32 cellular contexts compared by ENCODE assay signal in the genomic region with DNA sequence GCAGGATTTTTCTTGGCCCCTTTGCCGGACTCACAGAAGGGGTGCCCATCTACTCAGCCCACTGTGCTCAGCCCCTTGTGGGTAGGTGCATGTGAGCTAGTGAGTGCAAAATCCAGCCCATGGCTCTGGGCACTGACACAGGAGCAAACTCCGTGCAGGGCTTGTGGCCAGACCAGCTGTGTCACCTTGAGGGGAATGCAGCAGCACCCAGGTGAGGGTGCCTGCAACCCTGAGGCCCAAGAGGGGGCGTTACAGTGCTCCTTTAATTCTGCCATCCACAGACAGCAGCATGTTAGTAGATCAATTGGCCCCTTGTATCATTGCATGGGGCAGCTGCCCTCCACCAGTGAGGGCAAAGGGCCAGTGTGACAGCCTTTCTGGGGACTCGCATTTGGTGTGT. TPM values are rescaled to one million over a fixed set of nuclear protein-coding genes. Genes with fewer than 3 reads are reported as not detected.
"Had no signal": no experiment of that assay in that cellular context is flagged by ENCODE, and none has a peak within 500 bp of the region (broad histone marks: within the 10 kb centered on the region; RNA-seq: fewer than 3 reads in every experiment).

No MANE protein-coding gene starts in this region.

- H3K4me1 ChIP-seq: Peyer's patch had no signal

- H3K27ac ChIP-seq: Peyer's patch, SJSA1 had no signal

- H3K4me1 Mint-ChIP-seq: activated CD4-positive, alpha-beta T cell treated with anti-CD3 and anti-CD28 coated beads for 36 hours; activated CD4-positive, alpha-beta T cell treated with anti-CD3 and anti-CD28 coated beads, Interleukin-2, amount 10 ng/mL, durations not matched to agents 7 days and 5 days; activated naive CD8-positive, alpha-beta T cell treated with anti-CD3 and anti-CD28 coated beads, Interleukin-2, amount 50 U/mL, for 24 hours; brain had no signal

- DNase-seq: activated CD4-positive, alpha-beta T cell treated with anti-CD3 and anti-CD28 coated beads for 36 hours; activated CD4-positive, alpha-beta T cell treated with anti-CD3 and anti-CD28 coated beads, Interleukin-2, amount 10 ng/mL, durations not matched to agents 7 days and 5 days; activated CD4-positive, alpha-beta T cell treated with anti-CD3 and anti-CD28 coated beads, Interleukin-2, amount 50 U/mL, for 48 hours; activated CD8-positive, alpha-beta T cell treated with anti-CD3 and anti-CD28 coated beads, Interleukin-2, amount 10 ng/mL, durations not matched to agents 7 days and 5 days; activated gamma-delta T cell; activated naive CD4-positive, alpha-beta T cell treated with anti-CD3 and anti-CD28 coated beads for 36 hours; activated naive CD8-positive, alpha-beta T cell treated with anti-CD3 and anti-CD28 coated beads, Interleukin-2, amount 50 U/mL, for 24 hours; activated T-cell treated with anti-CD3 and anti-CD28 coated beads, Interleukin-2, amount 50 U/mL, for 24 hours; central memory CD4-positive, alpha-beta T cell; Kasumi-1; MM.1S; MV-4-11; NCI-H1092; NCI-H1436 treated with DMSO at 0.1 percent for 48 hours; NCI-H1694 treated with DMSO at 0.1 percent for 48 hours; NCI-H2029; NCI-H345; NCI-H524 treated with DMSO at 0.1 percent for 48 hours; PC-3; Peyer's patch; RPMI8226; SHP77 treated with DMSO at 0.1 percent for 48 hours; SK-N-SH had no signal

- H3K36me3 Mint-ChIP-seq: activated naive CD8-positive, alpha-beta T cell; brain had no signal

- H3K4me2 ChIP-seq: SK-N-SH had no signal

- H3K4me3 Mint-ChIP-seq: activated CD4-positive, alpha-beta T cell treated with anti-CD3 and anti-CD28 coated beads for 36 hours; activated CD4-positive, alpha-beta T cell treated with anti-CD3 and anti-CD28 coated beads, Interleukin-2, amount 10 ng/mL, durations not matched to agents 7 days and 5 days; activated CD8-positive, alpha-beta T cell treated with anti-CD3 and anti-CD28 coated beads, Interleukin-2, amount 10 ng/mL, durations not matched to agents 7 days and 5 days; activated naive CD4-positive, alpha-beta T cell treated with anti-CD3 and anti-CD28 coated beads for 36 hours; activated naive CD8-positive, alpha-beta T cell; activated naive CD8-positive, alpha-beta T cell treated with anti-CD3 and anti-CD28 coated beads, Interleukin-2, amount 50 U/mL, for 24 hours; activated T-cell treated with anti-CD3 and anti-CD28 coated beads, Interleukin-2, amount 50 U/mL, for 24 hours; brain; T-helper 1 cell treated with Interleukin-12 subunit alpha and Interleukin-12 subunit beta and Interleukin-4 antibody, amounts not matched to agents 30 μg/mL and 1 μg/mL, for 36 hours; T-helper 2 cell treated with Interferon-gamma antibody and Interleukin-4, amounts not matched to agents 5 μg/mL and 100 μg/mL, for 36 hours had no signal

- H3K27me3 ChIP-seq: Peyer's patch, SJSA1 had no signal

- H3K4me3 ChIP-seq: Peyer's patch, SJSA1 had no signal

- H3K36me3 ChIP-seq: Peyer's patch, SJSA1 had no signal

- H3K9me3 ChIP-seq: Peyer's patch, SJSA1, SK-N-SH had no signal

- H3K27ac Mint-ChIP-seq: activated CD4-positive, alpha-beta T cell treated with anti-CD3 and anti-CD28 coated beads for 36 hours; activated CD4-positive, alpha-beta T cell treated with anti-CD3 and anti-CD28 coated beads, Interleukin-2, amount 10 ng/mL, durations not matched to agents 7 days and 5 days; activated CD8-positive, alpha-beta T cell treated with anti-CD3 and anti-CD28 coated beads, Interleukin-2, amount 10 ng/mL, durations not matched to agents 7 days and 5 days; activated naive CD4-positive, alpha-beta T cell treated with anti-CD3 and anti-CD28 coated beads for 36 hours; activated naive CD8-positive, alpha-beta T cell; activated naive CD8-positive, alpha-beta T cell treated with anti-CD3 and anti-CD28 coated beads, Interleukin-2, amount 50 U/mL, for 24 hours; activated T-cell treated with anti-CD3 and anti-CD28 coated beads, Interleukin-2, amount 50 U/mL, for 24 hours; activated T-helper 2 cell treated with anti-CD3 and anti-CD28 coated beads, Interferon-gamma antibody, Interleukin-2, Interleukin-4, amounts not matched to agents 10 μg/mL and 5 μg/mL and 100 μg/mL, durations not matched to agents 14 hours and 24 hours and 36 hours; brain; T-helper 1 cell treated with Interleukin-12 subunit alpha and Interleukin-12 subunit beta and Interleukin-4 antibody, amounts not matched to agents 30 μg/mL and 1 μg/mL, for 36 hours; T-helper 2 cell treated with Interferon-gamma antibody and Interleukin-4, amounts not matched to agents 5 μg/mL and 100 μg/mL, for 36 hours had no signal

- ATAC-seq: activated CD4-positive, alpha-beta T cell treated with anti-CD3 and anti-CD28 coated beads for 36 hours; activated CD4-positive, CD25-positive, alpha-beta regulatory T cell treated with anti-CD3 and anti-CD28 coated beads, Interleukin-2, amount 50 U/mL, for 24 hours; activated CD8-positive, alpha-beta T cell treated with anti-CD3 and anti-CD28 coated beads, Interleukin-2, amount 10 ng/mL, durations not matched to agents 7 days and 5 days; activated naive CD8-positive, alpha-beta T cell treated with anti-CD3 and anti-CD28 coated beads, Interleukin-2, amount 50 U/mL, for 24 hours; PC-3 had no signal

- H3K9ac ChIP-seq: SK-N-SH had no signal

- H3K9me3 Mint-ChIP-seq: activated CD4-positive, alpha-beta T cell treated with anti-CD3 and anti-CD28 coated beads, Interleukin-2, amount 10 ng/mL, durations not matched to agents 7 days and 5 days; activated naive CD4-positive, alpha-beta T cell treated with anti-CD3 and anti-CD28 coated beads for 36 hours; activated naive CD8-positive, alpha-beta T cell treated with anti-CD3 and anti-CD28 coated beads, Interleukin-2, amount 50 U/mL, for 24 hours; activated T-cell treated with anti-CD3 and anti-CD28 coated beads, Interleukin-2, amount 50 U/mL, for 24 hours; activated T-helper 2 cell treated with anti-CD3 and anti-CD28 coated beads, Interferon-gamma antibody, Interleukin-2, Interleukin-4, amounts not matched to agents 10 μg/mL and 5 μg/mL and 100 μg/mL, durations not matched to agents 14 hours and 24 hours and 36 hours; brain; T-helper 1 cell treated with Interleukin-12 subunit alpha and Interleukin-12 subunit beta and Interleukin-4 antibody, amounts not matched to agents 30 μg/mL and 1 μg/mL, for 36 hours; T-helper 2 cell treated with Interferon-gamma antibody and Interleukin-4, amounts not matched to agents 5 μg/mL and 100 μg/mL, for 36 hours had no signal

RNA-seq across cellular contexts. Expression of gene IYD, which starts 12.9 kb away (rescaled TPM):
- total RNA-seq: activated CD4-positive, alpha-beta T cell treated with anti-CD3 and anti-CD28 coated beads for 36 hours; activated CD4-positive, alpha-beta T cell treated with anti-CD3 and anti-CD28 coated beads, Interleukin-2, amount 10 ng/mL, durations not matched to agents 7 days and 5 days; activated CD8-positive, alpha-beta T cell treated with anti-CD3 and anti-CD28 coated beads, Interleukin-2, amount 10 ng/mL, durations not matched to agents 7 days and 5 days; activated naive CD4-positive, alpha-beta T cell treated with anti-CD3 and anti-CD28 coated beads for 36 hours; activated T-helper 2 cell treated with anti-CD3 and anti-CD28 coated beads, Interferon-gamma antibody, Interleukin-2, Interleukin-4, amounts not matched to agents 10 μg/mL and 5 μg/mL and 100 μg/mL, durations not matched to agents 14 hours and 24 hours and 36 hours; cerebellum; NCI-H460; SJSA1 had no signal
- polyA plus RNA-seq: SK-N-SH had no signal
